Comparison of ENCODE assay signal across 8 cellular contexts in the genomic region with DNA sequence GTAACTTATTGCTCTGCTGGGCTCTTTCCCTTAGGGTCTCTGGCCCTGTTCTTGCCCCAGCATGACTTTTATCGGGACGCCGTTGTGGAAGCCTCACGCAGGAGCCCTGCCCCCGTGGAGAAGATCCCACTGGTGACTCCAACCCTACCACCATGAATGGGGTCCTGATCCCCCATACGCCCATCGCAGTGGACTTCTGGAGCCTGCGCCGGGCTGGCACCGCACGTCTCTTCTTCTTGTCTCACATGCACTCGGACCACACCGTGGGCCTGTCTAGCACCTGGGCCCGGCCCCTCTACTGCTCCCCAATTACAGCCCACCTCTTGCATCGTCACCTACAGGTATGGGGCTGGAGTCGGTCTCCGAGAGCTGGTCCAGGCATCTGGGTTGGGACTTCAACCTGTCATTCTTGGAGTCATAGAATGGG. TPM values are rescaled to one million over a fixed set of nuclear protein-coding genes. Genes with fewer than 3 reads are reported as not detected.
A peak's percentile ranks its signal among the peaks of the same experiment; 100 is the strongest.
DNase-seq lines count a peak whose midpoint lies in the region; ATAC-seq, FAIRE-seq and TF ChIP-seq lines count a peak whose summit lies in the region.

No MANE protein-coding gene starts in this region.

- TF ChIP-seq EP300 in stomach (IDR thresholded peaks at IDR 0.05), result no peak

- FAIRE-seq in H54 (lab: Jason Lieb, UNC), result no peak

- no peaks in the 10 kb centered on the region for H3K27me3 ChIP-seq in stomach

- WGBS in stomach, 5 donors, result 0 to 1% (median 1%) methylated on average over 13 to 17 of the region's 17 CpGs

- no peaks in the 10 kb centered on the region for H3K9me3 ChIP-seq in stomach

- in situ Hi-C loops in astrocyte of the cerebellum (cut with HindIII; ENCODE audit: low sequenced_read_pairs), result no loop called here

- peak; percentile 5 for ATAC-seq in GM21515 (IDR thresholded peaks at IDR 0.05; ENCODE audit: unreplicated experiment)

- DNase-seq in Daoy (ENCODE audit: low read depth), result peak; percentile 39
- peak; percentile 36 for DNase-seq in NCI-H1105 treated with DMSO at 0.1 percent for 48 hours (lab: John Stamatoyannopoulos, UW)
- no peak for DNase-seq in astrocyte of the cerebellum (ENCODE audit: low read depth)
- peak; percentile 53 for DNase-seq in kidney tubule cell (ENCODE audit: low spot score)
- DNase-seq in stomach, result peak; percentile 29
- no peak for DNase-seq in H54 (ENCODE audit: insufficient read length, low spot score)
- DNase-seq in DMS79 treated with DMSO at 0.1 percent for 48 hours (lab: John Stamatoyannopoulos, UW), result no peak

- TF ChIP-seq CTCF in astrocyte of the cerebellum (IDR thresholded peaks at IDR 0.05; ENCODE audit: low read depth, low read length, missing control alignments), result no peak
- peak in 1 of 7 experiments; percentile 0 for TF ChIP-seq CTCF in stomach (IDR thresholded peaks at IDR 0.05)

- H3K4me3 ChIP-seq in astrocyte of the cerebellum (ENCODE audit: low read depth, low read length) (peak overlapping the region; percentile 82), stomach (peak overlapping the region; percentile 73 to 90 (median 86))

- peaks cover 8 to 49% (median 35%) of the 10 kb centered on the region in 4 donors for H3K4me1 ChIP-seq in stomach

- H3K27ac ChIP-seq in stomach, result peak overlapping the region; percentile 81 to 97 (median 91)

- TF ChIP-seq POLR2A in stomach (IDR thresholded peaks at IDR 0.05), result no peak
- no peak for TF ChIP-seq POLR2A in H54 (IDR thresholded peaks at IDR 0.05; ENCODE audit: low read depth, low read length)

- intact Hi-C loops in stomach (cut with DNase I; ENCODE audit: low total_unique reads), result loop anchor here (10.0 kb wide), 1 partner anchor 71 kb away; no protein-coding TSS in a partner anchor

- peaks cover 4 to 53% (median 46%) of the 10 kb centered on the region in 4 donors for H3K36me3 ChIP-seq in stomach

RNA-seq across cellular contexts. Expression of a gene that starts 0.3 kb away (rescaled TPM):
- 15.3 and 19.5 TPM in 2 replicates for total RNA-seq in Daoy (2014; rRNA removed; shearing (Covaris generic))
- total RNA-seq in stomach, result 1 to 10 TPM in 2 of 5 donors, under 1 TPM in 1, not detected in 2; 0.45 to 3.9 (median 3.0) TPM
- polyA plus RNA-seq in stomach, result 1 to 10 TPM; 1.2 to 2.2 (median 1.6) TPM

RNA-seq across cellular contexts. Expression of a gene that starts 0.8 kb away (rescaled TPM):
- total RNA-seq in Daoy (2014; rRNA removed; shearing (Covaris generic)), result 51.6 and 55.9 TPM in 2 replicates
- total RNA-seq in stomach, result 10 to 100 TPM in 3 of 5 donors, 1 to 10 TPM in 2; 4.0 to 34.0 (median 11.7) TPM
- 10 to 100 TPM in 2 of 3 donors, 1 to 10 TPM in 1; 8.8 to 21.5 (median 11.8) TPM for polyA plus RNA-seq in stomach

RNA-seq across cellular contexts. Expression of a gene that starts 18.1 kb away (rescaled TPM):
- total RNA-seq in Daoy (2014; rRNA removed; shearing (Covaris generic)), result 0.06 and 0.12 TPM in 2 replicates
- total RNA-seq in stomach, result 100 to 1,000 TPM in 1 of 5 donors, 10 to 100 TPM in 4; 33.3 to 425 (median 46.0) TPM
- 10 to 100 TPM; 11.3 to 34.1 (median 22.1) TPM for polyA plus RNA-seq in stomach

RNA-seq across cellular contexts. Expression of a gene that starts 23.7 kb away (rescaled TPM):
- total RNA-seq in Daoy (2014; rRNA removed; shearing (Covaris generic)), result 20.0 and 22.3 TPM in 2 replicates
- 10 to 100 TPM; 22.0 to 70.3 (median 42.0) TPM for total RNA-seq in stomach
- polyA plus RNA-seq in stomach, result 10 to 100 TPM in 2 of 3 donors, 1 to 10 TPM in 1; 8.7 to 22.6 (median 12.8) TPM

RNA-seq across cellular contexts. Expression of a gene that starts 33.9 kb away (rescaled TPM):
- 1.5 and 4.1 TPM in 2 replicates for total RNA-seq in Daoy (2014; rRNA removed; shearing (Covaris generic))
- 1 to 10 TPM in 4 of 5 donors, not detected in 1; 1.7 to 8.5 (median 4.2) TPM for total RNA-seq in stomach
- polyA plus RNA-seq in stomach, result 1 to 10 TPM in 2 of 3 donors, under 1 TPM in 1; 0.93 to 2.1 (median 1.6) TPM

Comparison
In these comparisons a context has a peak if more than half of its experiments do, and no peak if none do; other contexts are left out.
1. DNase-seq: peak in Daoy (single experiment), NCI-H1105 treated with DMSO at 0.1 percent for 48 hours (single experiment), kidney tubule cell (single experiment) and stomach (single experiment); none in astrocyte of the cerebellum (single experiment), H54 (single experiment) and DMS79 treated with DMSO at 0.1 percent for 48 hours (single experiment).
2. RNA of a gene that starts 18.1 kb away (total RNA-seq): 33.3 to 425 TPM in stomach; 0.06 to 0.12 TPM in Daoy; every median in the first group is over 10 times any median in the second.